In genomic region chr20:43870484-43870883, GRCh38 we compare ENCODE assay signal across 23 cellular contexts. TPM values are rescaled to one million over a fixed set of nuclear protein-coding genes. Genes with fewer than 3 reads are reported as not detected.
DNase-seq lines count a peak whose midpoint lies in the region; ATAC-seq, FAIRE-seq and TF ChIP-seq lines count a peak whose summit lies in the region.
"Had no signal": no experiment of that assay in that cellular context is flagged by ENCODE, and none has a peak within 500 bp of the region (broad histone marks: within the 10 kb centered on the region; RNA-seq: fewer than 3 reads in every experiment).

No MANE protein-coding gene starts in this region.

- TF ChIP-seq RAD21 in A549 (conservative IDR thresholded peaks at IDR 0.05 in 1 of 2, IDR thresholded peaks at IDR 0.05 in 1 of 2), result no peak

- TF ChIP-seq CTCF in A549 (IDR thresholded peaks at IDR 0.05) (no peak), GM13976 (IDR thresholded peaks at IDR 0.05; ENCODE audit: borderline replicate concordance, control extremely low read depth, extremely low read depth, insufficient read depth, missing control alignments) (no peak)

- CTCF ChIA-PET in A549 (lab: Yijun Ruan, JAX), result no interaction called here

- no peaks in the 10 kb centered on the region for H3K9me3 ChIP-seq in A549

- POLR2A ChIA-PET in A549 (lab: Yijun Ruan, JAX), result no interaction called here

- no peak for FAIRE-seq in A549 (lab: Jason Lieb, UNC)
- FAIRE-seq: A204.1, H54, HTR-8/SVneo had no signal

- TF ChIP-seq POLR2A in A549 (IDR thresholded peaks at IDR 0.05; ENCODE audit: low read length), result no peak

- H3K4me3 ChIP-seq in A549, result no peak overlapping the region

- H3K4me2 ChIP-seq in A549, result peak overlapping the region; percentile 0; the same call in 1 of the 3 replicates

- no peak for DNase-seq in A549 (ENCODE audit: low read depth in 1 of 2, low spot score in 1 of 2)
- peak; percentile 57 for DNase-seq in LHCN-M2 (ENCODE audit: low read depth)
- DNase-seq in astrocyte of the hippocampus (ENCODE audit: low read depth, low spot score), result peak; percentile 57
- peak; percentile 7 for DNase-seq in foreskin melanocyte
- DNase-seq in GM13976 (ENCODE audit: low spot score), result no peak
- no peak for DNase-seq in activated CD4-positive, alpha-beta T cell treated with anti-CD3 and anti-CD28 coated beads, Interleukin-2, amount 50 U/mL, for 48 hours
- DNase-seq in NCI-H1417 (lab: John Stamatoyannopoulos, UW), result no peak
- no peak for DNase-seq in C1 segment of cervical spinal cord (lab: John Stamatoyannopoulos, UW)
- DNase-seq: COR-L47, DMS153, EL, MV-4-11, NCI-H1436, NCI-H2029, NCI-H2171 treated with DMSO at 0.1 percent for 48 hours, NCI-H510A, NCI-H82 had no signal

- H3K27ac ChIP-seq in A549, result no peak overlapping the region
- H3K27ac ChIP-seq: C4-2B, HL-60 had no signal

- peaks cover 9% of the 10 kb centered on the region; the same call in 2 of the 3 replicates for H3K4me1 ChIP-seq in A549

- no peak for TF ChIP-seq EP300 in A549 (IDR thresholded peaks at IDR 0.05)

- no peak for ATAC-seq in A549
- ATAC-seq: Right ventricle myocardium inferior had no signal

- in situ Hi-C loops in GM13976 (cut with MboI; ENCODE audit: low sequenced_read_pairs, unreplicated experiment), result no loop called here

TF ChIP-seq in A549, 52 proteins besides CTCF, POLR2A, EP300 and RAD21:
- TF ChIP-seq ELK1 (IDR thresholded peaks at IDR 0.05; ENCODE audit: low read depth, low read length) (no peak), JUNB (IDR thresholded peaks at IDR 0.05) (peak; percentile 37; the same call in 1 of the 2 replicates), MAFK (IDR thresholded peaks at IDR 0.05; ENCODE audit: partially characterized antibody) (no peak)

RNA-seq across cellular contexts. Expression of gene TOX2, which starts 44.2 kb away (rescaled TPM):
- polyA plus RNA-seq in A549 (2011; rRNA removed) (2.5 and 3.4 TPM in 2 replicates), A549 (2017; fragmentation: RNase III; extraction: RNeasy Plus Mini Kit Qiagen cat#74134 plus additional on column Dnase treatment) (4.9 to 7.2 TPM (median 5.3 TPM) in 3 replicates)
- polyA plus RNA-seq in A549 (2012; cell fraction: cytosol; rRNA removed), result 3.6 and 4.5 TPM in 2 replicates
- polyA plus RNA-seq in A549 (2012; cell fraction: nucleus; rRNA removed), result 5.1 and 5.7 TPM in 2 replicates
- polyA minus RNA-seq in A549 (2011; rRNA and poly(A)+ RNA removed), result 1.6 and 3.3 TPM in 2 replicates
- total RNA-seq in LHCN-M2 (2014; rRNA removed), result 1.6 and 2.2 TPM in 2 replicates
- 3.8 TPM for polyA plus RNA-seq in LHCN-M2 (2012)

Comparison
In these comparisons a context has a peak if more than half of its experiments do, and no peak if none do; other contexts are left out.
1. DNase-seq: peak in LHCN-M2 (single experiment), astrocyte of the hippocampus (single experiment) and foreskin melanocyte (single experiment); none in A549 (0 of 2), GM13976 (single experiment), activated CD4-positive, alpha-beta T cell treated with anti-CD3 and anti-CD28 coated beads, Interleukin-2, amount 50 U/mL, for 48 hours (0 of 2), NCI-H1417 (0 of 3) and C1 segment of cervical spinal cord (0 of 14).